Comparison of ENCODE assay signal across 1 cellular context in the genomic region with DNA sequence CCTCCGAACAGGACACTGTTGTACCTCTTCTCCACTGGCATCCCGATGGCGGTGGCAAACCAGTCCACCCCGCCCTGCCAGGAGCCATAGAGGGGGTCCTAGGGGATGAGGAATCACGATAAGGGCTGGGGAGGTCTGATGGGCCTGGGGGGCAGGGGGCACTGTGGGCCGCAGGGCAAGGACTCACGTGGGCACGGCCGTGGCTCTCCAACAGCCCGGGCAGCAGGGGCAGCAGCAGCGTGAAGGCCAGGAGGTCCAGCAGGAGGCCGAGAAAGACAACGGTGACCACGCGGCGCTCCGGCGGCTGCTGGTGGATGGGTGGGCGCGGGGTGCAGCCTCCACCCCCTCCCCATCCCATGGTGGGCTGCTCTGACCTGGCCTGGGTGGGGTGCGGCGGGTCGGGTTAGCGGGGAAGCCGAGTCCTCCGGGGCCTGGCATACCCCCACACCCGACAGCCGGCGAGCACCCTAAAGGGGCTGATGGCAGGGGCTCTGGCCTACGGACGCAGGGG.
TF ChIP-seq lines count a peak whose summit lies in the region.

No MANE protein-coding gene starts in this region.

TF ChIP-seq in GM12878, 131 proteins besides CTCF, POLR2A, EP300 and RAD21 (continued from another document):
- TF ChIP-seq, protein P1, sequence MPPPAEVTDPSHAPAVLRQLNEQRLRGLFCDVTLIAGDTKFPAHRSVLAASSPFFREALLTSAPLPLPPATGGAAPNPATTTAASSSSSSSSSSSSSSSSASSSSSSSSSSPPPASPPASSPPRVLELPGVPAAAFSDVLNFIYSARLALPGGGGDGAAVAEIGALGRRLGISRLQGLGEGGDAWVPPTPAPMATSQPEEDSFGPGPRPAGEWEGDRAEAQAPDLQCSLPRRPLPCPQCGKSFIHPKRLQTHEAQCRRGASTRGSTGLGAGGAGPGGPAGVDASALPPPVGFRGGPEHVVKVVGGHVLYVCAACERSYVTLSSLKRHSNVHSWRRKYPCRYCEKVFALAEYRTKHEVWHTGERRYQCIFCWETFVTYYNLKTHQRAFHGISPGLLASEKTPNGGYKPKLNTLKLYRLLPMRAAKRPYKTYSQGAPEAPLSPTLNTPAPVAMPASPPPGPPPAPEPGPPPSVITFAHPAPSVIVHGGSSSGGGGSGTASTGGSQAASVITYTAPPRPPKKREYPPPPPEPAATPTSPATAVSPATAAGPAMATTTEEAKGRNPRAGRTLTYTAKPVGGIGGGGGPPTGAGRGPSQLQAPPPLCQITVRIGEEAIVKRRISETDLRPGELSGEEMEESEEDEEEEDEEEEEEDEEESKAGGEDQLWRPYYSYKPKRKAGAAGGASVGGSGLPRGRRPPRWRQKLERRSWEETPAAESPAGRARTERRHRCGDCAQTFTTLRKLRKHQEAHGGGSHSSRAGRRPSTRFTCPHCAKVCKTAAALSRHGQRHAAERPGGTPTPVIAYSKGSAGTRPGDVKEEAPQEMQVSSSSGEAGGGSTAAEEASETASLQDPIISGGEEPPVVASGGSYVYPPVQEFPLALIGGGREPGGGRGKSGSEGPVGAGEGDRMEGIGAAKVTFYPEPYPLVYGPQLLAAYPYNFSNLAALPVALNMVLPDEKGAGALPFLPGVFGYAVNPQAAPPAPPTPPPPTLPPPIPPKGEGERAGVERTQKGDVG (CRISPR knock-in tag; IDR thresholded peaks at IDR 0.05): no peak
- TF ChIP-seq, protein P2, sequence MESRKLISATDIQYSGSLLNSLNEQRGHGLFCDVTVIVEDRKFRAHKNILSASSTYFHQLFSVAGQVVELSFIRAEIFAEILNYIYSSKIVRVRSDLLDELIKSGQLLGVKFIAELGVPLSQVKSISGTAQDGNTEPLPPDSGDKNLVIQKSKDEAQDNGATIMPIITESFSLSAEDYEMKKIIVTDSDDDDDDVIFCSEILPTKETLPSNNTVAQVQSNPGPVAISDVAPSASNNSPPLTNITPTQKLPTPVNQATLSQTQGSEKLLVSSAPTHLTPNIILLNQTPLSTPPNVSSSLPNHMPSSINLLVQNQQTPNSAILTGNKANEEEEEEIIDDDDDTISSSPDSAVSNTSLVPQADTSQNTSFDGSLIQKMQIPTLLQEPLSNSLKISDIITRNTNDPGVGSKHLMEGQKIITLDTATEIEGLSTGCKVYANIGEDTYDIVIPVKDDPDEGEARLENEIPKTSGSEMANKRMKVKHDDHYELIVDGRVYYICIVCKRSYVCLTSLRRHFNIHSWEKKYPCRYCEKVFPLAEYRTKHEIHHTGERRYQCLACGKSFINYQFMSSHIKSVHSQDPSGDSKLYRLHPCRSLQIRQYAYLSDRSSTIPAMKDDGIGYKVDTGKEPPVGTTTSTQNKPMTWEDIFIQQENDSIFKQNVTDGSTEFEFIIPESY (IDR thresholded peaks at IDR 0.05): no peak
- no peak for TF ChIP-seq NBN (IDR thresholded peaks at IDR 0.05)
- TF ChIP-seq MEF2B (IDR thresholded peaks at IDR 0.05; ENCODE audit: partially characterized antibody, poor library complexity, severe bottlenecking): peak; percentile 22
- TF ChIP-seq, protein P3, sequence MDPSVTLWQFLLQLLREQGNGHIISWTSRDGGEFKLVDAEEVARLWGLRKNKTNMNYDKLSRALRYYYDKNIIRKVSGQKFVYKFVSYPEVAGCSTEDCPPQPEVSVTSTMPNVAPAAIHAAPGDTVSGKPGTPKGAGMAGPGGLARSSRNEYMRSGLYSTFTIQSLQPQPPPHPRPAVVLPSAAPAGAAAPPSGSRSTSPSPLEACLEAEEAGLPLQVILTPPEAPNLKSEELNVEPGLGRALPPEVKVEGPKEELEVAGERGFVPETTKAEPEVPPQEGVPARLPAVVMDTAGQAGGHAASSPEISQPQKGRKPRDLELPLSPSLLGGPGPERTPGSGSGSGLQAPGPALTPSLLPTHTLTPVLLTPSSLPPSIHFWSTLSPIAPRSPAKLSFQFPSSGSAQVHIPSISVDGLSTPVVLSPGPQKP (IDR thresholded peaks at IDR 0.05; ENCODE audit: low read depth, low read length): no peak
- TF ChIP-seq NFIC (IDR thresholded peaks at IDR 0.05; ENCODE audit: low read depth, low read length): no peak
- TF ChIP-seq BMI1 (IDR thresholded peaks at IDR 0.05; ENCODE audit: borderline replicate concordance): no peak
- TF ChIP-seq IKZF2 (IDR thresholded peaks at IDR 0.05): no peak
- no peak for TF ChIP-seq ZNF384 (IDR thresholded peaks at IDR 0.05; ENCODE audit: borderline replicate concordance, low read depth, low read length)
- no peak for TF ChIP-seq ZZZ3 (IDR thresholded peaks at IDR 0.05; ENCODE audit: control insufficient read depth, insufficient read length, low read depth)
- 0 out of 2 replicates have a peak, but pooled peaks have one; percentile 40 for TF ChIP-seq SMARCA5 (IDR thresholded peaks at IDR 0.05)
- TF ChIP-seq ESRRA (IDR thresholded peaks at IDR 0.05; ENCODE audit: low read length): no peak
- no peak for TF ChIP-seq IRF4 (IDR thresholded peaks at IDR 0.05; ENCODE audit: low read depth, low read length)
- TF ChIP-seq, protein P4, sequence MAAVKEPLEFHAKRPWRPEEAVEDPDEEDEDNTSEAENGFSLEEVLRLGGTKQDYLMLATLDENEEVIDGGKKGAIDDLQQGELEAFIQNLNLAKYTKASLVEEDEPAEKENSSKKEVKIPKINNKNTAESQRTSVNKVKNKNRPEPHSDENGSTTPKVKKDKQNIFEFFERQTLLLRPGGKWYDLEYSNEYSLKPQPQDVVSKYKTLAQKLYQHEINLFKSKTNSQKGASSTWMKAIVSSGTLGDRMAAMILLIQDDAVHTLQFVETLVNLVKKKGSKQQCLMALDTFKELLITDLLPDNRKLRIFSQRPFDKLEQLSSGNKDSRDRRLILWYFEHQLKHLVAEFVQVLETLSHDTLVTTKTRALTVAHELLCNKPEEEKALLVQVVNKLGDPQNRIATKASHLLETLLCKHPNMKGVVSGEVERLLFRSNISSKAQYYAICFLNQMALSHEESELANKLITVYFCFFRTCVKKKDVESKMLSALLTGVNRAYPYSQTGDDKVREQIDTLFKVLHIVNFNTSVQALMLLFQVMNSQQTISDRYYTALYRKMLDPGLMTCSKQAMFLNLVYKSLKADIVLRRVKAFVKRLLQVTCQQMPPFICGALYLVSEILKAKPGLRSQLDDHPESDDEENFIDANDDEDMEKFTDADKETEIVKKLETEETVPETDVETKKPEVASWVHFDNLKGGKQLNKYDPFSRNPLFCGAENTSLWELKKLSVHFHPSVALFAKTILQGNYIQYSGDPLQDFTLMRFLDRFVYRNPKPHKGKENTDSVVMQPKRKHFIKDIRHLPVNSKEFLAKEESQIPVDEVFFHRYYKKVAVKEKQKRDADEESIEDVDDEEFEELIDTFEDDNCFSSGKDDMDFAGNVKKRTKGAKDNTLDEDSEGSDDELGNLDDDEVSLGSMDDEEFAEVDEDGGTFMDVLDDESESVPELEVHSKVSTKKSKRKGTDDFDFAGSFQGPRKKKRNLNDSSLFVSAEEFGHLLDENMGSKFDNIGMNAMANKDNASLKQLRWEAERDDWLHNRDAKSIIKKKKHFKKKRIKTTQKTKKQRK (IDR thresholded peaks at IDR 0.05; ENCODE audit: low read depth, low read length): no peak
- TF ChIP-seq LARP7 (IDR thresholded peaks at IDR 0.05): peak; percentile 66; the same call in 1 of the 2 replicates
- TF ChIP-seq, protein P5, sequence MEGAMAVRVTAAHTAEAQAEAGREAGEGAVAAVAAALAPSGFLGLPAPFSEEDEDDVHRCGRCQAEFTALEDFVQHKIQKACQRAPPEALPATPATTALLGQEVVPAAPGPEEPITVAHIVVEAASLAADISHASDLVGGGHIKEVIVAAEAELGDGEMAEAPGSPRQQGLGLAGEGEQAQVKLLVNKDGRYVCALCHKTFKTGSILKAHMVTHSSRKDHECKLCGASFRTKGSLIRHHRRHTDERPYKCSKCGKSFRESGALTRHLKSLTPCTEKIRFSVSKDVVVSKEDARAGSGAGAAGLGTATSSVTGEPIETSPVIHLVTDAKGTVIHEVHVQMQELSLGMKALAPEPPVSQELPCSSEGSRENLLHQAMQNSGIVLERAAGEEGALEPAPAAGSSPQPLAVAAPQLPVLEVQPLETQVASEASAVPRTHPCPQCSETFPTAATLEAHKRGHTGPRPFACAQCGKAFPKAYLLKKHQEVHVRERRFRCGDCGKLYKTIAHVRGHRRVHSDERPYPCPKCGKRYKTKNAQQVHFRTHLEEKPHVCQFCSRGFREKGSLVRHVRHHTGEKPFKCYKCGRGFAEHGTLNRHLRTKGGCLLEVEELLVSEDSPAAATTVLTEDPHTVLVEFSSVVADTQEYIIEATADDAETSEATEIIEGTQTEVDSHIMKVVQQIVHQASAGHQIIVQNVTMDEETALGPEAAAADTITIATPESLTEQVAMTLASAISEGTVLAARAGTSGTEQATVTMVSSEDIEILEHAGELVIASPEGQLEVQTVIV (IDR thresholded peaks at IDR 0.05; ENCODE audit: borderline replicate concordance, partially characterized antibody): no peak
- no peak for TF ChIP-seq HCFC1 (IDR thresholded peaks at IDR 0.05; ENCODE audit: low read length)
- TF ChIP-seq, protein P6, sequence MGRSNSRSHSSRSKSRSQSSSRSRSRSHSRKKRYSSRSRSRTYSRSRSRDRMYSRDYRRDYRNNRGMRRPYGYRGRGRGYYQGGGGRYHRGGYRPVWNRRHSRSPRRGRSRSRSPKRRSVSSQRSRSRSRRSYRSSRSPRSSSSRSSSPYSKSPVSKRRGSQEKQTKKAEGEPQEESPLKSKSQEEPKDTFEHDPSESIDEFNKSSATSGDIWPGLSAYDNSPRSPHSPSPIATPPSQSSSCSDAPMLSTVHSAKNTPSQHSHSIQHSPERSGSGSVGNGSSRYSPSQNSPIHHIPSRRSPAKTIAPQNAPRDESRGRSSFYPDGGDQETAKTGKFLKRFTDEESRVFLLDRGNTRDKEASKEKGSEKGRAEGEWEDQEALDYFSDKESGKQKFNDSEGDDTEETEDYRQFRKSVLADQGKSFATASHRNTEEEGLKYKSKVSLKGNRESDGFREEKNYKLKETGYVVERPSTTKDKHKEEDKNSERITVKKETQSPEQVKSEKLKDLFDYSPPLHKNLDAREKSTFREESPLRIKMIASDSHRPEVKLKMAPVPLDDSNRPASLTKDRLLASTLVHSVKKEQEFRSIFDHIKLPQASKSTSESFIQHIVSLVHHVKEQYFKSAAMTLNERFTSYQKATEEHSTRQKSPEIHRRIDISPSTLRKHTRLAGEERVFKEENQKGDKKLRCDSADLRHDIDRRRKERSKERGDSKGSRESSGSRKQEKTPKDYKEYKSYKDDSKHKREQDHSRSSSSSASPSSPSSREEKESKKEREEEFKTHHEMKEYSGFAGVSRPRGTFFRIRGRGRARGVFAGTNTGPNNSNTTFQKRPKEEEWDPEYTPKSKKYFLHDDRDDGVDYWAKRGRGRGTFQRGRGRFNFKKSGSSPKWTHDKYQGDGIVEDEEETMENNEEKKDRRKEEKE (IDR thresholded peaks at IDR 0.05): no peak
- TF ChIP-seq, protein P7, sequence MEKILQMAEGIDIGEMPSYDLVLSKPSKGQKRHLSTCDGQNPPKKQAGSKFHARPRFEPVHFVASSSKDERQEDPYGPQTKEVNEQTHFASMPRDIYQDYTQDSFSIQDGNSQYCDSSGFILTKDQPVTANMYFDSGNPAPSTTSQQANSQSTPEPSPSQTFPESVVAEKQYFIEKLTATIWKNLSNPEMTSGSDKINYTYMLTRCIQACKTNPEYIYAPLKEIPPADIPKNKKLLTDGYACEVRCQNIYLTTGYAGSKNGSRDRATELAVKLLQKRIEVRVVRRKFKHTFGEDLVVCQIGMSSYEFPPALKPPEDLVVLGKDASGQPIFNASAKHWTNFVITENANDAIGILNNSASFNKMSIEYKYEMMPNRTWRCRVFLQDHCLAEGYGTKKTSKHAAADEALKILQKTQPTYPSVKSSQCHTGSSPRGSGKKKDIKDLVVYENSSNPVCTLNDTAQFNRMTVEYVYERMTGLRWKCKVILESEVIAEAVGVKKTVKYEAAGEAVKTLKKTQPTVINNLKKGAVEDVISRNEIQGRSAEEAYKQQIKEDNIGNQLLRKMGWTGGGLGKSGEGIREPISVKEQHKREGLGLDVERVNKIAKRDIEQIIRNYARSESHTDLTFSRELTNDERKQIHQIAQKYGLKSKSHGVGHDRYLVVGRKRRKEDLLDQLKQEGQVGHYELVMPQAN (conservative IDR thresholded peaks at IDR 0.05): 0 out of 2 replicates have a peak, but pooled peaks have one; percentile 38
- TF ChIP-seq TARDBP (IDR thresholded peaks at IDR 0.05; ENCODE audit: borderline replicate concordance): 0 out of 2 replicates have a peak, but pooled peaks have one; percentile 32
- TF ChIP-seq, protein P8, sequence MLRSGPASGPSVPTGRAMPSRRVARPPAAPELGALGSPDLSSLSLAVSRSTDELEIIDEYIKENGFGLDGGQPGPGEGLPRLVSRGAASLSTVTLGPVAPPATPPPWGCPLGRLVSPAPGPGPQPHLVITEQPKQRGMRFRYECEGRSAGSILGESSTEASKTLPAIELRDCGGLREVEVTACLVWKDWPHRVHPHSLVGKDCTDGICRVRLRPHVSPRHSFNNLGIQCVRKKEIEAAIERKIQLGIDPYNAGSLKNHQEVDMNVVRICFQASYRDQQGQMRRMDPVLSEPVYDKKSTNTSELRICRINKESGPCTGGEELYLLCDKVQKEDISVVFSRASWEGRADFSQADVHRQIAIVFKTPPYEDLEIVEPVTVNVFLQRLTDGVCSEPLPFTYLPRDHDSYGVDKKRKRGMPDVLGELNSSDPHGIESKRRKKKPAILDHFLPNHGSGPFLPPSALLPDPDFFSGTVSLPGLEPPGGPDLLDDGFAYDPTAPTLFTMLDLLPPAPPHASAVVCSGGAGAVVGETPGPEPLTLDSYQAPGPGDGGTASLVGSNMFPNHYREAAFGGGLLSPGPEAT (IDR thresholded peaks at IDR 0.05; ENCODE audit: low read depth): no peak
- no peak for TF ChIP-seq CBX3 (IDR thresholded peaks at IDR 0.05; ENCODE audit: borderline replicate concordance, low read depth)
- no peak for TF ChIP-seq GABPA (IDR thresholded peaks at IDR 0.05; ENCODE audit: low read depth)
- no peak for TF ChIP-seq TBL1XR1 (IDR thresholded peaks at IDR 0.05; ENCODE audit: low read depth, low read length)
- no peak for TF ChIP-seq FOXM1 (IDR thresholded peaks at IDR 0.05; ENCODE audit: low read depth, low read length)
- no peak for TF ChIP-seq RBBP5 (conservative IDR thresholded peaks at IDR 0.05)
- TF ChIP-seq SIN3A (IDR thresholded peaks at IDR 0.05; ENCODE audit: low read depth, low read length): no peak
- TF ChIP-seq POU2F2 (IDR thresholded peaks at IDR 0.05; ENCODE audit: borderline replicate concordance, low read depth, low read length): no peak
- TF ChIP-seq ATF7 (IDR thresholded peaks at IDR 0.05; ENCODE audit: low read depth): no peak
- no peak for TF ChIP-seq YY1 (IDR thresholded peaks at IDR 0.05; ENCODE audit: low read depth, low read length)
- no peak for TF ChIP-seq CREM (IDR thresholded peaks at IDR 0.05; ENCODE audit: low read depth)
- TF ChIP-seq SREBF1 (IDR thresholded peaks at IDR 0.05; ENCODE audit: low read length): no peak
- TF ChIP-seq BCL11A (IDR thresholded peaks at IDR 0.05; ENCODE audit: low read depth, low read length): no peak
- no peak for TF ChIP-seq STAT3 (IDR thresholded peaks at IDR 0.05; ENCODE audit: low read depth, low read length)
- no peak for TF ChIP-seq EED (IDR thresholded peaks at IDR 0.05; ENCODE audit: low read depth)
- TF ChIP-seq, protein P9, sequence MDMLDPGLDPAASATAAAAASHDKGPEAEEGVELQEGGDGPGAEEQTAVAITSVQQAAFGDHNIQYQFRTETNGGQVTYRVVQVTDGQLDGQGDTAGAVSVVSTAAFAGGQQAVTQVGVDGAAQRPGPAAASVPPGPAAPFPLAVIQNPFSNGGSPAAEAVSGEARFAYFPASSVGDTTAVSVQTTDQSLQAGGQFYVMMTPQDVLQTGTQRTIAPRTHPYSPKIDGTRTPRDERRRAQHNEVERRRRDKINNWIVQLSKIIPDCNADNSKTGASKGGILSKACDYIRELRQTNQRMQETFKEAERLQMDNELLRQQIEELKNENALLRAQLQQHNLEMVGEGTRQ (IDR thresholded peaks at IDR 0.05; ENCODE audit: borderline replicate concordance, low read depth, low read length): no peak
- TF ChIP-seq DPF2 (IDR thresholded peaks at IDR 0.05): peak; percentile 34; the same call in 1 of the 2 replicates
- TF ChIP-seq EZH2 (IDR thresholded peaks at IDR 0.05; ENCODE audit: borderline replicate concordance, control insufficient read depth, low read depth, low read length): no peak
